1 cellular context compared by ENCODE assay signal in genomic region chr14:101330416-101331140, GRCh38.
TF ChIP-seq lines count a peak whose summit lies in the region.

No MANE protein-coding gene starts in this region.

TF ChIP-seq in HepG2, 621 proteins besides CTCF, POLR2A, EP300 and RAD21 (continued from another document and continues in another):
- TF ChIP-seq HNF1A (IDR thresholded peaks at IDR 0.05; ENCODE audit: low read depth), result peak; percentile 59; the same call in 1 of the 2 replicates
- peak; percentile 70; the same call in 1 of the 2 replicates for TF ChIP-seq HNF1A (CRISPR knock-in tag; IDR thresholded peaks at IDR 0.05; ENCODE audit: borderline replicate concordance)
- 0 out of 2 replicates have a peak, but pooled peaks have one; percentile 34 for TF ChIP-seq ZNF317 (CRISPR knock-in tag; IDR thresholded peaks at IDR 0.05)
- no peak for TF ChIP-seq ZNF83 (CRISPR knock-in tag; IDR thresholded peaks at IDR 0.05; ENCODE audit: borderline replicate concordance)
- no peak for TF ChIP-seq FOXA1 (IDR thresholded peaks at IDR 0.05)
- peak; percentile 84 for TF ChIP-seq FOXA1 (CRISPR knock-in tag; IDR thresholded peaks at IDR 0.05)
- TF ChIP-seq NCOA1 (CRISPR knock-in tag; IDR thresholded peaks at IDR 0.05), result no peak
- no peak for TF ChIP-seq MATR3 (CRISPR knock-in tag; IDR thresholded peaks at IDR 0.05)
- TF ChIP-seq ATAD3A (CRISPR knock-in tag; IDR thresholded peaks at IDR 0.05), result no peak
- TF ChIP-seq ZNF343 (CRISPR knock-in tag; IDR thresholded peaks at IDR 0.05), result no peak
- peak; percentile 79 for TF ChIP-seq HDAC2 (CRISPR knock-in tag; IDR thresholded peaks at IDR 0.05)
- TF ChIP-seq ZNF841 (CRISPR knock-in tag; IDR thresholded peaks at IDR 0.05; ENCODE audit: borderline replicate concordance), result no peak
- peak; percentile 29; the same call in 1 of the 2 replicates for TF ChIP-seq ZNF556 (CRISPR knock-in tag; IDR thresholded peaks at IDR 0.05; ENCODE audit: borderline replicate concordance)
- no peak for TF ChIP-seq TCF12 (IDR thresholded peaks at IDR 0.05)
- TF ChIP-seq TCF12 (CRISPR knock-in tag; IDR thresholded peaks at IDR 0.05), result no peak
- 0 out of 2 replicates have a peak, but pooled peaks have one; percentile 46 for TF ChIP-seq BRCA1 (CRISPR knock-in tag; IDR thresholded peaks at IDR 0.05)
- peak; percentile 81; the same call in 1 of the 2 replicates for TF ChIP-seq SOX5 (CRISPR knock-in tag; IDR thresholded peaks at IDR 0.05; ENCODE audit: borderline replicate concordance)
- 0 out of 2 replicates have a peak, but pooled peaks have one; percentile 9 for TF ChIP-seq ZNF629 (CRISPR knock-in tag; conservative IDR thresholded peaks at IDR 0.05)
- TF ChIP-seq REST (IDR thresholded peaks at IDR 0.05; ENCODE audit: borderline replicate concordance in 1 of 2, low read depth in 1 of 2, low read length in 2 of 2), result no peak
- no peak for TF ChIP-seq ZNF816 (CRISPR knock-in tag; IDR thresholded peaks at IDR 0.05; ENCODE audit: borderline replicate concordance)
- TF ChIP-seq ISL2 (CRISPR knock-in tag; IDR thresholded peaks at IDR 0.05), result peak; percentile 69; the same call in 1 of the 2 replicates
- TF ChIP-seq RORA (CRISPR knock-in tag; IDR thresholded peaks at IDR 0.05), result no peak
- TF ChIP-seq RNF219 (CRISPR knock-in tag; IDR thresholded peaks at IDR 0.05), result no peak
- no peak for TF ChIP-seq SMC3 (IDR thresholded peaks at IDR 0.05; ENCODE audit: low read length)
- TF ChIP-seq PRDM10 (CRISPR knock-in tag; IDR thresholded peaks at IDR 0.05; ENCODE audit: low read depth), result peak; percentile 43; the same call in 1 of the 2 replicates
- no peak for TF ChIP-seq SRSF1 (optimal IDR thresholded peaks at IDR 0.05; ENCODE audit: low read depth, low read length)
- no peak; the same call in 1 of the 2 replicates for TF ChIP-seq SIX1 (CRISPR knock-in tag; IDR thresholded peaks at IDR 0.05; ENCODE audit: borderline replicate concordance)
- TF ChIP-seq AKNA (CRISPR knock-in tag; IDR thresholded peaks at IDR 0.05; ENCODE audit: borderline replicate concordance), result no peak
- TF ChIP-seq ZNF570 (CRISPR knock-in tag; IDR thresholded peaks at IDR 0.05; ENCODE audit: borderline replicate concordance), result no peak
- peak; percentile 74 for TF ChIP-seq ERF (CRISPR knock-in tag; IDR thresholded peaks at IDR 0.05)
- no peak for TF ChIP-seq ZNF557 (CRISPR knock-in tag; IDR thresholded peaks at IDR 0.05)
- 0 out of 2 replicates have a peak, but pooled peaks have one; percentile 8 for TF ChIP-seq NR2C2 (CRISPR knock-in tag; IDR thresholded peaks at IDR 0.05; ENCODE audit: borderline replicate concordance)
- no peak for TF ChIP-seq ZNF17 (CRISPR knock-in tag; IDR thresholded peaks at IDR 0.05)
- no peak for TF ChIP-seq NFATC3 (CRISPR knock-in tag; IDR thresholded peaks at IDR 0.05)
- no peak for TF ChIP-seq PHF20 (CRISPR knock-in tag; IDR thresholded peaks at IDR 0.05)
- peak; percentile 40; the same call in 1 of the 2 replicates for TF ChIP-seq YEATS4 (CRISPR knock-in tag; IDR thresholded peaks at IDR 0.05; ENCODE audit: borderline replicate concordance)
- TF ChIP-seq ZNF652 (CRISPR knock-in tag; IDR thresholded peaks at IDR 0.05; ENCODE audit: borderline replicate concordance, low read depth), result no peak
- peak; percentile 72; the same call in 1 of the 2 replicates for TF ChIP-seq ZBTB20 (CRISPR knock-in tag; IDR thresholded peaks at IDR 0.05; ENCODE audit: borderline replicate concordance, low read depth)
- 0 out of 2 replicates have a peak, but pooled peaks have one; percentile 26 for TF ChIP-seq BRD4 (CRISPR knock-in tag; IDR thresholded peaks at IDR 0.05)
- TF ChIP-seq ZNF710 (CRISPR knock-in tag; IDR thresholded peaks at IDR 0.05; ENCODE audit: borderline replicate concordance), result peak; percentile 62; the same call in 1 of the 2 replicates
- peak; percentile 22; the same call in 1 of the 2 replicates for TF ChIP-seq GABPB1 (CRISPR knock-in tag; IDR thresholded peaks at IDR 0.05)
- TF ChIP-seq MED1 (CRISPR knock-in tag; IDR thresholded peaks at IDR 0.05), result peak; percentile 95
- TF ChIP-seq PITX1 (CRISPR knock-in tag; IDR thresholded peaks at IDR 0.05), result peak; percentile 86
- TF ChIP-seq CREB1 (IDR thresholded peaks at IDR 0.05), result no peak
- TF ChIP-seq CREB1 (CRISPR knock-in tag; IDR thresholded peaks at IDR 0.05), result no peak; the same call in 1 of the 2 replicates
